ENCODE assay signal across 25 cellular contexts in genomic region chr7:40175725-40176510, GRCh38. TPM values are rescaled to one million over a fixed set of nuclear protein-coding genes. Genes with fewer than 3 reads are reported as not detected.
DNase-seq lines count a peak whose midpoint lies in the region; ATAC-seq, FAIRE-seq and TF ChIP-seq lines count a peak whose summit lies in the region.
"Had no signal": no experiment of that assay in that cellular context is flagged by ENCODE, and none has a peak within 500 bp of the region (broad histone marks: within the 10 kb centered on the region; RNA-seq: fewer than 3 reads in every experiment).

No MANE protein-coding gene starts in this region.

- no peaks in the 10 kb centered on the region for H3K36me3 Mint-ChIP-seq in Calu3 (ENCODE audit: insufficient read depth, unreplicated experiment)
- H3K36me3 Mint-ChIP-seq: stimulated activated naive B cell treated with anti-CD40 and anti-IgM and Interleukin-4, amounts not matched to agents 10 μg/mL and 1 μg/mL and 100 μg/mL, for 72 hours had no signal

- intact Hi-C loops in Calu3 (cut with micrococcal nuclease; ENCODE audit: unreplicated experiment): no loop called here
- intact Hi-C loops in right lobe of liver (cut with DNase I): no loop called here

- peak; percentile 78 to 91 (median 86) for ATAC-seq in right lobe of liver
- no peak for ATAC-seq in GM21447 (IDR thresholded peaks at IDR 0.05; ENCODE audit: unreplicated experiment)
- ATAC-seq: activated CD4-positive, alpha-beta T cell treated with anti-CD3 and anti-CD28 coated beads for 36 hours; stimulated activated naive B cell treated with anti-CD40 and anti-IgM and Interleukin-4, amounts not matched to agents 10 μg/mL and 1 μg/mL and 100 μg/mL, for 72 hours had no signal

- H3K36me3 ChIP-seq in right lobe of liver: no peaks in the 10 kb centered on the region
- H3K36me3 ChIP-seq in effector memory CD4-positive, alpha-beta T cell (ENCODE audit: control insufficient read depth, insufficient read depth, low read length): no peaks in the 10 kb centered on the region
- H3K36me3 ChIP-seq: neutrophil, thoracic aorta had no signal

- no peak overlapping the region for H3K4me3 Mint-ChIP-seq in Calu3 (ENCODE audit: low read depth, unreplicated experiment)
- H3K4me3 Mint-ChIP-seq: activated CD4-positive, alpha-beta T cell treated with anti-CD3 and anti-CD28 coated beads for 36 hours; stimulated activated naive B cell treated with anti-CD40 and anti-IgM and Interleukin-4, amounts not matched to agents 10 μg/mL and 1 μg/mL and 100 μg/mL, for 72 hours had no signal

- no peak for TF ChIP-seq POLR2A in right lobe of liver (IDR thresholded peaks at IDR 0.05)

- H3K4me1 Mint-ChIP-seq in Calu3 (ENCODE audit: low read depth, unreplicated experiment): peaks cover 8% of the 10 kb centered on the region
- H3K4me1 Mint-ChIP-seq: activated CD4-positive, alpha-beta T cell treated with anti-CD3 and anti-CD28 coated beads for 36 hours; stimulated activated naive B cell treated with anti-CD40 and anti-IgM and Interleukin-4, amounts not matched to agents 10 μg/mL and 1 μg/mL and 100 μg/mL, for 72 hours had no signal

- peak; percentile 22 for DNase-seq in Calu3
- DNase-seq in HT1080 (ENCODE audit: low read depth): peak; percentile 24
- peak; percentile 13 for DNase-seq in astrocyte of the hippocampus (ENCODE audit: low read depth, low spot score)
- DNase-seq in right lobe of liver: peak in 1 of 3 donors; percentile 50
- DNase-seq in D721Med (ENCODE audit: insufficient read length, low spot score): no peak
- no peak for DNase-seq in activated CD8-positive, alpha-beta memory T cell treated with anti-CD3 and anti-CD28 coated beads for 24 hours
- no peak for DNase-seq in effector memory CD4-positive, alpha-beta T cell
- DNase-seq: activated CD4-positive, alpha-beta T cell treated with anti-CD3 and anti-CD28 coated beads for 36 hours; activated naive CD4-positive, alpha-beta T cell treated with Interleukin-2 at 50 U/mL for 16 hours; activated T-cell treated with anti-CD3 and anti-CD28 coated beads, Interleukin-2, amount 50 U/mL, for 48 hours; DND-41; kidney; mammary epithelial cell; NCI-H187 treated with DMSO at 0.1 percent for 48 hours; NCI-H446; OCI-M1; Right ventricle myocardium superior; stimulated activated naive B cell treated with anti-CD40 and anti-IgM and Interleukin-4, amounts not matched to agents 10 μg/mL and 1 μg/mL and 100 μg/mL, for 72 hours had no signal

- H3K27me3 Mint-ChIP-seq in Calu3 (ENCODE audit: unreplicated experiment): no peaks in the 10 kb centered on the region
- H3K27me3 Mint-ChIP-seq: activated CD4-positive, alpha-beta T cell treated with anti-CD3 and anti-CD28 coated beads for 36 hours had no signal

- no peaks in the 10 kb centered on the region for H3K9me3 Mint-ChIP-seq in Calu3 (ENCODE audit: low read depth, unreplicated experiment)
- H3K9me3 Mint-ChIP-seq: stimulated activated naive B cell treated with anti-CD40 and anti-IgM and Interleukin-4, amounts not matched to agents 10 μg/mL and 1 μg/mL and 100 μg/mL, for 72 hours had no signal

- FAIRE-seq in D721Med (lab: Jason Lieb, UNC): no peak
- FAIRE-seq: kidney, TTC549 had no signal

- no peaks in the 10 kb centered on the region for H3K9me3 ChIP-seq in right lobe of liver
- H3K9me3 ChIP-seq in effector memory CD4-positive, alpha-beta T cell (ENCODE audit: control insufficient read depth, low read length): no peaks in the 10 kb centered on the region
- H3K9me3 ChIP-seq: neutrophil, thoracic aorta had no signal

- H3K4me3 ChIP-seq in right lobe of liver: no peak overlapping the region
- no peak overlapping the region for H3K4me3 ChIP-seq in effector memory CD4-positive, alpha-beta T cell (ENCODE audit: insufficient read depth, low read depth, low read length, poor library complexity, severe bottlenecking)
- H3K4me3 ChIP-seq: smooth muscle cell, thoracic aorta had no signal

- no peak overlapping the region for H3K27ac Mint-ChIP-seq in Calu3 (ENCODE audit: unreplicated experiment)
- H3K27ac Mint-ChIP-seq: activated CD4-positive, alpha-beta T cell treated with anti-CD3 and anti-CD28 coated beads for 36 hours; stimulated activated naive B cell treated with anti-CD40 and anti-IgM and Interleukin-4, amounts not matched to agents 10 μg/mL and 1 μg/mL and 100 μg/mL, for 72 hours had no signal

- H3K27ac ChIP-seq in right lobe of liver: peak overlapping the region; percentile 32 to 43 (median 43)
- no peak overlapping the region for H3K27ac ChIP-seq in effector memory CD4-positive, alpha-beta T cell (ENCODE audit: insufficient read depth, low read length, poor library complexity, severe bottlenecking)
- H3K27ac ChIP-seq: KMS-11, neutrophil, thoracic aorta had no signal

- H3K27me3 ChIP-seq in right lobe of liver: no peaks in the 10 kb centered on the region
- no peaks in the 10 kb centered on the region for H3K27me3 ChIP-seq in effector memory CD4-positive, alpha-beta T cell (replicated peaks; ENCODE audit: control insufficient read depth, insufficient read depth, low read length, poor library complexity, severe bottlenecking)
- H3K27me3 ChIP-seq: neutrophil had no signal

- CTCF ChIA-PET in Calu3 (lab: Charles Lee): interaction anchor here (0.5 to 0.7 kb wide), 2 partner anchors 11 to 385 kb away, joined by 3 to 5 read pairs; no protein-coding TSS in a partner anchor

- BruUV-seq in Calu3 (replicated peaks; lab: Mats Ljungman, UMichigan): no TSS peak

- WGBS in right lobe of liver (ENCODE audit: insufficient coverage, low coverage, low lambda C conversion rate, missing lambda C conversion rate): 46% methylated on average over 7 of the region's 9 CpGs

- TF ChIP-seq CTCF in Calu3 (IDR thresholded peaks at IDR 0.05; ENCODE audit: unreplicated experiment) (no peak), right lobe of liver (IDR thresholded peaks at IDR 0.05) (no peak), D721Med (IDR thresholded peaks at IDR 0.05; ENCODE audit: insufficient read depth, missing control alignments) (no peak)

- H3K4me1 ChIP-seq in right lobe of liver: peaks cover 0 to 6% (median 0%) of the 10 kb centered on the region in 4 donors
- H3K4me1 ChIP-seq in effector memory CD4-positive, alpha-beta T cell (ENCODE audit: control insufficient read depth, insufficient read depth, low read length, poor library complexity, severe bottlenecking): no peaks in the 10 kb centered on the region

RNA-seq across cellular contexts. Expression of gene SUGCT, which starts 41.1 kb away (rescaled TPM):
- total RNA-seq in Calu3 (2022): 1.6 and 3.5 TPM in 2 replicates
- 6.6 and 13.1 TPM in 2 replicates for total RNA-seq in HT1080 (2014; rRNA removed; shearing (Covaris generic))
- polyA plus RNA-seq in HT1080 (2015; cell fraction: cytosol; rRNA removed): 14.7 and 19.2 TPM in 2 replicates
- 4.3 and 6.4 TPM in 2 replicates for polyA plus RNA-seq in HT1080 (2015; cell fraction: nucleus; rRNA removed)
- 10 to 100 TPM; 10.1 to 21.0 (median 14.2) TPM for total RNA-seq in right lobe of liver
- total RNA-seq: HT-29 had no signal

RNA-seq across cellular contexts. Expression of gene MPLKIP, which starts 41.5 kb away (rescaled TPM):
- total RNA-seq in Calu3 (2022) (59.1 and 62.7 TPM in 2 replicates), right lobe of liver (10 to 100 TPM; 18.4 to 59.9 (median 38.9) TPM)
- 41.4 and 53.2 TPM in 2 replicates for total RNA-seq in HT1080 (2014; rRNA removed; shearing (Covaris generic))
- polyA plus RNA-seq in HT1080 (2015; cell fraction: cytosol; rRNA removed): 101 and 113 TPM in 2 replicates
- polyA plus RNA-seq in HT1080 (2015; cell fraction: nucleus; rRNA removed): 63.1 and 68.9 TPM in 2 replicates

Comparison
In these comparisons a context has a peak if more than half of its experiments do, and no peak if none do; other contexts are left out.
1. DNase-seq: peak in Calu3 (single experiment), HT1080 (single experiment) and astrocyte of the hippocampus (single experiment); none in D721Med (single experiment), activated CD8-positive, alpha-beta memory T cell treated with anti-CD3 and anti-CD28 coated beads for 24 hours (single experiment) and effector memory CD4-positive, alpha-beta T cell (0 of 3).